Comparison of ENCODE assay signal across 1 cellular context in genomic region chr12:54294152-54294913, GRCh38.
TF ChIP-seq lines count a peak whose summit lies in the region.

No MANE protein-coding gene starts in this region.

TF ChIP-seq in endothelial cell of umbilical vein, 7 proteins besides CTCF, POLR2A, EP300 and RAD21:
- TF ChIP-seq JUN (IDR thresholded peaks at IDR 0.05; ENCODE audit: borderline replicate concordance, insufficient read depth, insufficient read length, low read depth) (no peak), MAX (IDR thresholded peaks at IDR 0.05; ENCODE audit: insufficient read depth, insufficient read length) (no peak), POLR2AphosphoS5 (IDR thresholded peaks at IDR 0.05; ENCODE audit: insufficient read depth, low read depth, low read length) (no peak), MYC (IDR thresholded peaks at IDR 0.05; ENCODE audit: low read depth, low read length) (no peak), FOS (IDR thresholded peaks at IDR 0.05; ENCODE audit: borderline replicate concordance, insufficient read depth, low read length) (no peak), GATA2 (IDR thresholded peaks at IDR 0.05; ENCODE audit: insufficient read depth, insufficient read length, low read depth, low read length) (no peak), EZH2 (IDR thresholded peaks at IDR 0.05; ENCODE audit: borderline replicate concordance, low read depth, low read length, severe bottlenecking) (no peak)
